ENCODE assay signal across 26 cellular contexts in the genomic region with DNA sequence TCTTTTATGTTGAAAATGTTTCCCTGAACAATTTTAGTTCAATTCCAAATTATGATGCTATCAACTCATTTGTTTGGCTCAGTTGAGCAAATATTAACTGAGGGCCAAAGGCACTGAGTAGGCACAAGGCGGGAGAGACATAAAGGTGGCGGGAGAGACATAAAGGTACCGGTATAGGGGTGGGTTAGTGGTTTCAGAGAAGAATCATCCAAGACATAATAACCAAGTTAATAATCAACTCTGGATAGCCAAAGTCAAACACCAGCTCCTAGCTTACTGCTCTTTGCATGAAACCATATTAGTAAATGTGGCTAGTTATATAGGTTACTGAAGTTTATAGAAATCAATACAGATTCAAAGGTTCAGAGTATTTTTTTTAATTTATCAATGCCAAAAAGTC.
A peak's percentile ranks its signal among the peaks of the same experiment; 100 is the strongest.
DNase-seq lines count a peak whose midpoint lies in the region; FAIRE-seq and TF ChIP-seq lines count a peak whose summit lies in the region.
"Had no signal": no experiment of that assay in that cellular context is flagged by ENCODE, and none has a peak within 500 bp of the region (broad histone marks: within the 10 kb centered on the region; RNA-seq: fewer than 3 reads in every experiment).

No MANE protein-coding gene starts in this region.

- peaks cover 51% of the 10 kb centered on the region for H3K4me1 Mint-ChIP-seq in Caco-2 (ENCODE audit: low read depth, unreplicated experiment)
- H3K4me1 Mint-ChIP-seq: CD4-positive, alpha-beta memory T cell; H9 had no signal

- 21 to 65% (median 51%) methylated on average over 3 of the region's 3 CpGs for WGBS in small intestine, 3 donors

- no peak for FAIRE-seq in small intestine (lab: Jason Lieb, UNC)
- FAIRE-seq: A549, HTR-8/SVneo had no signal

- H3K4me1 ChIP-seq in Caco-2 (peaks cover 67% of the 10 kb centered on the region), small intestine (ENCODE audit: control insufficient read depth in 2 of 2, insufficient read depth in 1 of 2, low read depth in 1 of 2, low read length in 1 of 2) (no peaks in the 10 kb centered on the region), HAP-1 (peaks cover 5% of the 10 kb centered on the region)
- H3K4me1 ChIP-seq: A549; BLaER1 treated with 17β-estradiol and CSF1 and Interleukin-3, amounts not matched to agents 10 nM and 100 nM had no signal

- peak; percentile 56 to 60 for DNase-seq in Caco-2
- DNase-seq in NCI-H526 treated with DMSO at 0.1 percent for 48 hours (lab: John Stamatoyannopoulos, UW): peak; percentile 2
- peak; percentile 2 for DNase-seq in kidney tubule cell (ENCODE audit: low spot score)
- peak; percentile 9 for DNase-seq in small intestine
- DNase-seq in effector CD4-positive, alpha-beta T cell: no peak
- DNase-seq in T-helper 1 cell: no peak
- DNase-seq in HAP-1 (ENCODE audit: low spot score in 2 of 2): no peak
- DNase-seq: AML-193; CD4-positive, alpha-beta memory T cell; GM23248; H9; HFFc6; IMR-90; KG1; MG63; NCI-H1105 treated with DMSO at 0.1 percent for 48 hours; NCI-H146; NCI-H2029 treated with DMSO at 0.1 percent for 48 hours; NCI-H226; NCI-H510A treated with DMSO at 0.1 percent for 48 hours; NCI-H748 treated with DMSO at 0.1 percent for 48 hours; SK-N-SH; SW 1271 had no signal

- no peaks in the 10 kb centered on the region for H3K9me3 Mint-ChIP-seq in Caco-2 (ENCODE audit: unreplicated experiment)
- H3K9me3 Mint-ChIP-seq: H9, HFFc6 had no signal

- H3K27me3 Mint-ChIP-seq in Caco-2 (ENCODE audit: insufficient read depth, unreplicated experiment): no peaks in the 10 kb centered on the region
- H3K27me3 Mint-ChIP-seq: CD4-positive, alpha-beta memory T cell had no signal

- no TSS peak for BruUV-seq in Caco-2 (replicated peaks; lab: Mats Ljungman, UMichigan)

- H3K4me3 ChIP-seq in Caco-2 (ENCODE audit: low read depth, low read length) (no peak overlapping the region), small intestine (ENCODE audit: low read depth in 1 of 2, low read length in 2 of 2) (no peak overlapping the region), HAP-1 (no peak overlapping the region)
- H3K4me3 ChIP-seq: A549; BLaER1 treated with 17β-estradiol and CSF1 and Interleukin-3, amounts not matched to agents 10 nM and 100 nM; GM23248; MG63 had no signal

- no peak overlapping the region for H3K27ac ChIP-seq in small intestine (ENCODE audit: low read depth in 1 of 2, low read length in 1 of 2)
- H3K27ac ChIP-seq: A549; BLaER1 treated with 17β-estradiol and CSF1 and Interleukin-3, amounts not matched to agents 10 nM and 100 nM; GM23248 had no signal

- H3K9me3 ChIP-seq in Caco-2 (no peaks in the 10 kb centered on the region), small intestine (ENCODE audit: control insufficient read depth, low read depth) (no peaks in the 10 kb centered on the region), HAP-1 (no peaks in the 10 kb centered on the region)
- H3K9me3 ChIP-seq: A549; BLaER1 treated with 17β-estradiol and CSF1 and Interleukin-3, amounts not matched to agents 10 nM and 100 nM; MG63; SK-N-SH had no signal

- no peaks in the 10 kb centered on the region for H3K36me3 Mint-ChIP-seq in Caco-2 (ENCODE audit: insufficient read depth, unreplicated experiment)

- no peaks in the 10 kb centered on the region for H3K27me3 ChIP-seq in Caco-2 (replicated peaks; ENCODE audit: control insufficient read depth, insufficient read depth, low read length)
- H3K27me3 ChIP-seq in small intestine (ENCODE audit: control insufficient read depth in 2 of 2, insufficient read depth in 2 of 2, low read length in 2 of 2): no peaks in the 10 kb centered on the region
- H3K27me3 ChIP-seq in HAP-1 (ENCODE audit: low read depth): no peaks in the 10 kb centered on the region
- H3K27me3 ChIP-seq: BLaER1 treated with 17β-estradiol and CSF1 and Interleukin-3, amounts not matched to agents 10 nM and 100 nM; MG63 had no signal

- in situ Hi-C loops in HAP-1 (cut with MboI; ENCODE audit: low sequenced_read_pairs): no loop called here

- peak overlapping the region; percentile 59 for H3K27ac Mint-ChIP-seq in Caco-2 (ENCODE audit: unreplicated experiment)
- H3K27ac Mint-ChIP-seq: CD4-positive, alpha-beta memory T cell; H9; HFFc6 had no signal

- CTCF ChIA-PET in Caco-2 (lab: Charles Lee): interaction anchor here (0.5 to 0.9 kb wide), 2 partner anchors 35 to 92 kb away, joined by 3 read pairs; a partner anchor contains a TSS

- TF ChIP-seq CTCF in Caco-2 (IDR thresholded peaks at IDR 0.05; ENCODE audit: insufficient read depth in 1 of 2, low read depth in 1 of 2, low read length in 1 of 2, severe bottlenecking in 1 of 2, unreplicated experiment in 1 of 2): no peak

- H3K36me3 ChIP-seq in Caco-2 (ENCODE audit: control insufficient read depth, insufficient read depth, low read length): no peaks in the 10 kb centered on the region
- H3K36me3 ChIP-seq in small intestine (ENCODE audit: control insufficient read depth in 2 of 2, insufficient read depth in 2 of 2, low read length in 2 of 2): no peaks in the 10 kb centered on the region
- H3K36me3 ChIP-seq in HAP-1 (replicated peaks): no peaks in the 10 kb centered on the region

- peak overlapping the region; percentile 54 for H3K4me3 Mint-ChIP-seq in Caco-2 (ENCODE audit: unreplicated experiment)
- H3K4me3 Mint-ChIP-seq: CD4-positive, alpha-beta memory T cell; H9; HFFc6 had no signal

- POLR2A ChIA-PET in Caco-2 (lab: Charles Lee): interaction anchor here (0.5 to 0.7 kb wide), 2 partner anchors 11 to 48 kb away, joined by 3 to 7 read pairs; no protein-coding TSS in a partner anchor

- intact Hi-C loops in Caco-2 (cut with micrococcal nuclease; ENCODE audit: unreplicated experiment): no loop called here

Comparison
In these comparisons a context has a peak if more than half of its experiments do, and no peak if none do; other contexts are left out.
1. DNase-seq: peak in Caco-2 (2 of 2), NCI-H526 treated with DMSO at 0.1 percent for 48 hours (single experiment), kidney tubule cell (single experiment) and small intestine (single experiment); none in effector CD4-positive, alpha-beta T cell (single experiment), T-helper 1 cell (0 of 5) and HAP-1 (0 of 2).